1 cellular context compared by ENCODE assay signal in the genomic region with DNA sequence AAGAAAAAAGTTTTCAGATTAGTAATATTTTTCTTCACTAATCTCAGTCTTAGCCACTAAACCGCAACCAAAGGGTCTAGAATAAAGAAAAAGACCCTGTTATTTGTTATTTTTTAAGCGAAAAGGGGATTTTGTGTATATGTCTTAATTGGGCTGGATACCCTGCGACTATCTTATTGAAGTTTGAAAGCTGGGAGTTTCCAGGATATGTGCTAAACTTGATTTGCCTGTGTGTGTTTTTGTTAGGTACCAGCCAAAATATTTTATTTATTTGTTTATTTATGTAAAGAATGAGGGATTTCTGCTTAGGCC.
TF ChIP-seq lines count a peak whose summit lies in the region.

No MANE protein-coding gene starts in this region.

TF ChIP-seq in GM12878, 131 proteins besides CTCF, POLR2A, EP300 and RAD21 (continues in another document):
- TF ChIP-seq, protein P1, sequence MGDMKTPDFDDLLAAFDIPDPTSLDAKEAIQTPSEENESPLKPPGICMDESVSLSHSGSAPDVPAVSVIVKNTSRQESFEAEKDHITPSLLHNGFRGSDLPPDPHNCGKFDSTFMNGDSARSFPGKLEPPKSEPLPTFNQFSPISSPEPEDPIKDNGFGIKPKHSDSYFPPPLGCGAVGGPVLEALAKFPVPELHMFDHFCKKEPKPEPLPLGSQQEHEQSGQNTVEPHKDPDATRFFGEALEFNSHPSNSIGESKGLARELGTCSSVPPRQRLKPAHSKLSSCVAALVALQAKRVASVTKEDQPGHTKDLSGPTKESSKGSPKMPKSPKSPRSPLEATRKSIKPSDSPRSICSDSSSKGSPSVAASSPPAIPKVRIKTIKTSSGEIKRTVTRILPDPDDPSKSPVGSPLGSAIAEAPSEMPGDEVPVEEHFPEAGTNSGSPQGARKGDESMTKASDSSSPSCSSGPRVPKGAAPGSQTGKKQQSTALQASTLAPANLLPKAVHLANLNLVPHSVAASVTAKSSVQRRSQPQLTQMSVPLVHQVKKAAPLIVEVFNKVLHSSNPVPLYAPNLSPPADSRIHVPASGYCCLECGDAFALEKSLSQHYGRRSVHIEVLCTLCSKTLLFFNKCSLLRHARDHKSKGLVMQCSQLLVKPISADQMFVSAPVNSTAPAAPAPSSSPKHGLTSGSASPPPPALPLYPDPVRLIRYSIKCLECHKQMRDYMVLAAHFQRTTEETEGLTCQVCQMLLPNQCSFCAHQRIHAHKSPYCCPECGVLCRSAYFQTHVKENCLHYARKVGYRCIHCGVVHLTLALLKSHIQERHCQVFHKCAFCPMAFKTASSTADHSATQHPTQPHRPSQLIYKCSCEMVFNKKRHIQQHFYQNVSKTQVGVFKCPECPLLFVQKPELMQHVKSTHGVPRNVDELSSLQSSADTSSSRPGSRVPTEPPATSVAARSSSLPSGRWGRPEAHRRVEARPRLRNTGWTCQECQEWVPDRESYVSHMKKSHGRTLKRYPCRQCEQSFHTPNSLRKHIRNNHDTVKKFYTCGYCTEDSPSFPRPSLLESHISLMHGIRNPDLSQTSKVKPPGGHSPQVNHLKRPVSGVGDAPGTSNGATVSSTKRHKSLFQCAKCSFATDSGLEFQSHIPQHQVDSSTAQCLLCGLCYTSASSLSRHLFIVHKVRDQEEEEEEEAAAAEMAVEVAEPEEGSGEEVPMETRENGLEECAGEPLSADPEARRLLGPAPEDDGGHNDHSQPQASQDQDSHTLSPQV (IDR thresholded peaks at IDR 0.05), result no peak
- TF ChIP-seq CEBPZ (IDR thresholded peaks at IDR 0.05; ENCODE audit: low read depth, low read length) (no peak), SKIL (IDR thresholded peaks at IDR 0.05; ENCODE audit: low read depth, poor library complexity, severe bottlenecking) (peak; percentile 36), CBX5 (IDR thresholded peaks at IDR 0.05; ENCODE audit: low read depth) (no peak), EED (IDR thresholded peaks at IDR 0.05; ENCODE audit: low read depth) (no peak), RELB (IDR thresholded peaks at IDR 0.05; ENCODE audit: low read depth) (peak; percentile 82; the same call in 1 of the 2 replicates), JUNB (IDR thresholded peaks at IDR 0.05) (peak; percentile 67), ZNF384 (IDR thresholded peaks at IDR 0.05; ENCODE audit: borderline replicate concordance, low read depth, low read length) (no peak), HDAC2 (IDR thresholded peaks at IDR 0.05) (no peak), RUNX3 (IDR thresholded peaks at IDR 0.05; ENCODE audit: low read length) (peak; percentile 90), NFIC (IDR thresholded peaks at IDR 0.05; ENCODE audit: low read depth, low read length) (peak; percentile 88), ZBED1 (IDR thresholded peaks at IDR 0.05; ENCODE audit: borderline replicate concordance) (no peak), POLR2AphosphoS2 (IDR thresholded peaks at IDR 0.05; ENCODE audit: low read depth, low read length) (no peak), ETV6 (conservative IDR thresholded peaks at IDR 0.05 in 1 of 2, IDR thresholded peaks at IDR 0.05 in 1 of 2; ENCODE audit: borderline replicate concordance in 1 of 2, low read depth in 1 of 2) (no peak), RBBP5 (conservative IDR thresholded peaks at IDR 0.05) (no peak), ATF3 (IDR thresholded peaks at IDR 0.05; ENCODE audit: borderline replicate concordance, extremely low read depth, low read depth, low read length) (no peak), MTA2 (IDR thresholded peaks at IDR 0.05; ENCODE audit: low read depth) (peak; percentile 65), NR2C1 (IDR thresholded peaks at IDR 0.05) (no peak), ZNF217 (IDR thresholded peaks at IDR 0.05) (peak; percentile 73; the same call in 1 of the 2 replicates), ZNF207 (IDR thresholded peaks at IDR 0.05; ENCODE audit: borderline replicate concordance) (no peak; the same call in 1 of the 2 replicates), KLF5 (IDR thresholded peaks at IDR 0.05; ENCODE audit: partially characterized antibody) (no peak), SMARCA5 (IDR thresholded peaks at IDR 0.05) (no peak), NFYA (IDR thresholded peaks at IDR 0.05; ENCODE audit: borderline replicate concordance, low read depth, low read length) (no peak), IKZF1 (conservative IDR thresholded peaks at IDR 0.05) (peak; percentile 19; the same call in 1 of the 2 replicates), E2F8 (IDR thresholded peaks at IDR 0.05; ENCODE audit: low read depth, partially characterized antibody) (no peak), TAF1 (IDR thresholded peaks at IDR 0.05; ENCODE audit: borderline replicate concordance, low read depth, low read length) (no peak), YBX1 (IDR thresholded peaks at IDR 0.05) (no peak), ATF7 (IDR thresholded peaks at IDR 0.05; ENCODE audit: low read depth) (no peak), PAX5 (IDR thresholded peaks at IDR 0.05; ENCODE audit: borderline replicate concordance, low read depth, low read length) (no peak), MYC (IDR thresholded peaks at IDR 0.05; ENCODE audit: insufficient read depth, insufficient read length, insufficient replicate concordance, low read length, severe bottlenecking) (no peak), USF2 (IDR thresholded peaks at IDR 0.05; ENCODE audit: borderline replicate concordance, low read depth, low read length) (no peak), CHD2 (IDR thresholded peaks at IDR 0.05; ENCODE audit: borderline replicate concordance, low read depth, low read length) (no peak), SMAD1 (IDR thresholded peaks at IDR 0.05; ENCODE audit: low read depth, partially characterized antibody) (no peak)
- TF ChIP-seq, protein P2, sequence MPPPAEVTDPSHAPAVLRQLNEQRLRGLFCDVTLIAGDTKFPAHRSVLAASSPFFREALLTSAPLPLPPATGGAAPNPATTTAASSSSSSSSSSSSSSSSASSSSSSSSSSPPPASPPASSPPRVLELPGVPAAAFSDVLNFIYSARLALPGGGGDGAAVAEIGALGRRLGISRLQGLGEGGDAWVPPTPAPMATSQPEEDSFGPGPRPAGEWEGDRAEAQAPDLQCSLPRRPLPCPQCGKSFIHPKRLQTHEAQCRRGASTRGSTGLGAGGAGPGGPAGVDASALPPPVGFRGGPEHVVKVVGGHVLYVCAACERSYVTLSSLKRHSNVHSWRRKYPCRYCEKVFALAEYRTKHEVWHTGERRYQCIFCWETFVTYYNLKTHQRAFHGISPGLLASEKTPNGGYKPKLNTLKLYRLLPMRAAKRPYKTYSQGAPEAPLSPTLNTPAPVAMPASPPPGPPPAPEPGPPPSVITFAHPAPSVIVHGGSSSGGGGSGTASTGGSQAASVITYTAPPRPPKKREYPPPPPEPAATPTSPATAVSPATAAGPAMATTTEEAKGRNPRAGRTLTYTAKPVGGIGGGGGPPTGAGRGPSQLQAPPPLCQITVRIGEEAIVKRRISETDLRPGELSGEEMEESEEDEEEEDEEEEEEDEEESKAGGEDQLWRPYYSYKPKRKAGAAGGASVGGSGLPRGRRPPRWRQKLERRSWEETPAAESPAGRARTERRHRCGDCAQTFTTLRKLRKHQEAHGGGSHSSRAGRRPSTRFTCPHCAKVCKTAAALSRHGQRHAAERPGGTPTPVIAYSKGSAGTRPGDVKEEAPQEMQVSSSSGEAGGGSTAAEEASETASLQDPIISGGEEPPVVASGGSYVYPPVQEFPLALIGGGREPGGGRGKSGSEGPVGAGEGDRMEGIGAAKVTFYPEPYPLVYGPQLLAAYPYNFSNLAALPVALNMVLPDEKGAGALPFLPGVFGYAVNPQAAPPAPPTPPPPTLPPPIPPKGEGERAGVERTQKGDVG (CRISPR knock-in tag; IDR thresholded peaks at IDR 0.05), result no peak
- TF ChIP-seq, protein P3, sequence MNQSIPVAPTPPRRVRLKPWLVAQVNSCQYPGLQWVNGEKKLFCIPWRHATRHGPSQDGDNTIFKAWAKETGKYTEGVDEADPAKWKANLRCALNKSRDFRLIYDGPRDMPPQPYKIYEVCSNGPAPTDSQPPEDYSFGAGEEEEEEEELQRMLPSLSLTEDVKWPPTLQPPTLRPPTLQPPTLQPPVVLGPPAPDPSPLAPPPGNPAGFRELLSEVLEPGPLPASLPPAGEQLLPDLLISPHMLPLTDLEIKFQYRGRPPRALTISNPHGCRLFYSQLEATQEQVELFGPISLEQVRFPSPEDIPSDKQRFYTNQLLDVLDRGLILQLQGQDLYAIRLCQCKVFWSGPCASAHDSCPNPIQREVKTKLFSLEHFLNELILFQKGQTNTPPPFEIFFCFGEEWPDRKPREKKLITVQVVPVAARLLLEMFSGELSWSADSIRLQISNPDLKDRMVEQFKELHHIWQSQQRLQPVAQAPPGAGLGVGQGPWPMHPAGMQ (IDR thresholded peaks at IDR 0.05; ENCODE audit: borderline replicate concordance), result no peak
